ENCODE assay signal across 24 cellular contexts in the genomic region with DNA sequence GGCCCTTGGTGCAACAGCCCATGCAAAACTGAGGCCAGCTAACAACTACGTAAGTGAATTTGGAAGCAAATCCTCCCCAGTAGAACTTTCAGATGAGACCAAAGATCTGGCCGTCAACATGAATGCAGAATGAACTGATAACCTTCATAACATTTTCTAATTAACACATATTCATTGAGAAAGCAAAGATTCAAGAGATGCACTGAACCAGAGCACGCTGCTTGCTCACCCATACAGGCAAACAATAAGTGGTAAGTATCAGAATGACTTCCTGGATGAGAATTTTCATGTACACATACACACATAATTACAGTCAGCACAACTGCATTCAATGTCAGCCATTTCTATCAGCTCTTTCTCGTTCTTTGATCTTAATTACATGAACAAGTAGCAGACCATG.
DNase-seq lines count a peak whose midpoint lies in the region; ATAC-seq and TF ChIP-seq lines count a peak whose summit lies in the region.
"Had no signal": no experiment of that assay in that cellular context is flagged by ENCODE, and none has a peak within 500 bp of the region (broad histone marks: within the 10 kb centered on the region; RNA-seq: fewer than 3 reads in every experiment).

No MANE protein-coding gene starts in this region.

- H3K4me3 ChIP-seq in BLaER1 (no peak overlapping the region), DOHH2 (ENCODE audit: low read length) (peak overlapping the region; percentile 64), OCI-LY1 (ENCODE audit: low read depth, low read length, poor library complexity, severe bottlenecking) (no peak overlapping the region)
- H3K4me3 ChIP-seq: coronary artery, lung, neural progenitor cell, suprapubic skin, upper lobe of right lung had no signal

- H3K9me3 ChIP-seq in BLaER1 (peaks cover 19% of the 10 kb centered on the region; the same call in 1 of the 2 replicates), DOHH2 (ENCODE audit: control insufficient read depth, insufficient read depth, low read length) (no peaks in the 10 kb centered on the region), OCI-LY1 (ENCODE audit: low read length) (no peaks in the 10 kb centered on the region)
- H3K9me3 ChIP-seq: suprapubic skin, upper lobe of right lung had no signal

- H3K4me1 ChIP-seq in BLaER1 (peaks cover 41% of the 10 kb centered on the region), DOHH2 (ENCODE audit: control insufficient read depth, low read length) (peaks cover 71% of the 10 kb centered on the region), OCI-LY1 (ENCODE audit: insufficient read depth, low read length, severe bottlenecking) (peaks cover 32% of the 10 kb centered on the region)
- H3K4me1 ChIP-seq: neural progenitor cell, upper lobe of right lung had no signal

- no peak overlapping the region for H3K9ac ChIP-seq in BLaER1
- H3K9ac ChIP-seq in OCI-LY1 (ENCODE audit: low read length), result no peak overlapping the region
- H3K9ac ChIP-seq: neural progenitor cell had no signal

- H3K27me3 ChIP-seq in BLaER1, result no peaks in the 10 kb centered on the region
- no peaks in the 10 kb centered on the region for H3K27me3 ChIP-seq in DOHH2 (ENCODE audit: control insufficient read depth, low read length)
- H3K27me3 ChIP-seq in OCI-LY1 (ENCODE audit: insufficient read depth, low read length), result no peaks in the 10 kb centered on the region
- H3K27me3 ChIP-seq: neural progenitor cell, suprapubic skin, upper lobe of right lung had no signal

- H3K9me3 Mint-ChIP-seq in memory B cell, result peaks cover 3% of the 10 kb centered on the region
- H3K9me3 Mint-ChIP-seq: activated naive CD4-positive, alpha-beta T cell treated with anti-CD3 and anti-CD28 coated beads for 36 hours; neural progenitor cell had no signal

- H4K20me1 ChIP-seq in BLaER1, result peaks cover 97% of the 10 kb centered on the region
- no peaks in the 10 kb centered on the region for H4K20me1 ChIP-seq in DOHH2 (ENCODE audit: control insufficient read depth, insufficient read depth, low read depth, low read length)
- no peaks in the 10 kb centered on the region for H4K20me1 ChIP-seq in OCI-LY1 (ENCODE audit: insufficient read depth, low read length)

- TF ChIP-seq CTCF in DOHH2 (IDR thresholded peaks at IDR 0.05; ENCODE audit: low read depth, low read length, poor library complexity, severe bottlenecking) (no peak), OCI-LY1 (IDR thresholded peaks at IDR 0.05; ENCODE audit: low read length) (no peak)

- peaks cover 30% of the 10 kb centered on the region for H3K4me1 Mint-ChIP-seq in memory B cell
- H3K4me1 Mint-ChIP-seq: neural progenitor cell had no signal

- H3K9me2 ChIP-seq in DOHH2 (replicated peaks; ENCODE audit: control insufficient read depth, low read length), result no peaks in the 10 kb centered on the region
- H3K9me2 ChIP-seq in OCI-LY1 (ENCODE audit: low read depth, low read length), result no peaks in the 10 kb centered on the region

- no peak overlapping the region for H3K4me3 Mint-ChIP-seq in memory B cell
- H3K4me3 Mint-ChIP-seq: activated naive CD4-positive, alpha-beta T cell treated with anti-CD3 and anti-CD28 coated beads for 36 hours; CD14-positive monocyte; neural progenitor cell had no signal

- H3K4me2 ChIP-seq in BLaER1 (peak overlapping the region; percentile 21), DOHH2 (ENCODE audit: low read length) (peak overlapping the region; percentile 83), OCI-LY1 (ENCODE audit: low read length) (peak overlapping the region; percentile 8; the same call in 1 of the 2 replicates)
- H3K4me2 ChIP-seq: neural progenitor cell had no signal

- DNase-seq in memory B cell (ENCODE audit: low spot score in 2 of 2), result no peak
- DNase-seq in stimulated activated naive CD8-positive, alpha-beta T cell treated with anti-CD3 and anti-CD28 coated beads, Interleukin-15, Interleukin-2, amounts not matched to agents 100 U/mL and 50 U/mL, for 24 hours, result no peak
- DNase-seq in stimulated activated naive CD4-positive, alpha-beta T cell treated with Interleukin-2 at 50 U/mL for 16 hours (lab: John Stamatoyannopoulos, UW), result no peak
- DNase-seq: activated naive CD4-positive, alpha-beta T cell treated with anti-CD3 and anti-CD28 coated beads for 36 hours; aorta; effector memory CD4-positive, alpha-beta T cell; Kasumi-1; MV-4-11; NCI-H146; NCI-H510A; NK-92 treated with Interleukin-12 subunit alpha and Interleukin-12 subunit beta, amount 100 ng/mL, for 24 hours; right cardiac atrium; Right ventricle myocardium superior; upper lobe of right lung had no signal

- peaks cover 21% of the 10 kb centered on the region for H3K36me3 Mint-ChIP-seq in memory B cell

- H3K27ac Mint-ChIP-seq in memory B cell, result no peak overlapping the region
- H3K27ac Mint-ChIP-seq: activated naive CD4-positive, alpha-beta T cell treated with anti-CD3 and anti-CD28 coated beads for 36 hours; neural progenitor cell had no signal

- no peaks in the 10 kb centered on the region for H3K27me3 Mint-ChIP-seq in memory B cell

- H3K79me2 ChIP-seq in DOHH2 (ENCODE audit: control insufficient read depth, low read length) (peaks cover 43% of the 10 kb centered on the region), OCI-LY1 (ENCODE audit: insufficient read depth, low read length) (peaks cover 18% of the 10 kb centered on the region)

- ATAC-seq in memory B cell (ENCODE audit: low read depth), result peak; percentile 29
- ATAC-seq in stimulated activated naive CD8-positive, alpha-beta T cell treated with anti-CD3 and anti-CD28 coated beads, Interleukin-15, Interleukin-2, amounts not matched to agents 100 U/mL and 50 U/mL, for 24 hours, result no peak
- no peak for ATAC-seq in GM18517 (IDR thresholded peaks at IDR 0.05; ENCODE audit: unreplicated experiment)
- ATAC-seq: HepG2, right cardiac atrium, upper lobe of right lung had no signal

- H3F3A ChIP-seq in DOHH2 (ENCODE audit: control insufficient read depth, insufficient read depth) (peaks cover 16% of the 10 kb centered on the region), OCI-LY1 (ENCODE audit: insufficient read depth, low read length) (no peaks in the 10 kb centered on the region)

- H3K36me3 ChIP-seq in BLaER1 (peaks cover 95% of the 10 kb centered on the region), DOHH2 (ENCODE audit: control insufficient read depth, low read length) (peaks cover 7% of the 10 kb centered on the region; the same call in 1 of the 2 replicates), OCI-LY1 (ENCODE audit: insufficient read depth, low read length) (peaks cover 79% of the 10 kb centered on the region)
- H3K36me3 ChIP-seq: neural progenitor cell, suprapubic skin, upper lobe of right lung had no signal

- no peak overlapping the region for H2AFZ ChIP-seq in OCI-LY1 (ENCODE audit: low read length)
- H2AFZ ChIP-seq: neural progenitor cell had no signal

- H3K27ac ChIP-seq in BLaER1, result no peak overlapping the region
- H3K27ac ChIP-seq in DOHH2 (ENCODE audit: low read depth, low read length), result peak overlapping the region; percentile 73
- H3K27ac ChIP-seq in OCI-LY1 (ENCODE audit: low read depth, low read length, poor library complexity, severe bottlenecking), result peak overlapping the region; percentile 60
- H3K27ac ChIP-seq: coronary artery, neural progenitor cell, suprapubic skin, upper lobe of right lung had no signal

Comparison
In these comparisons a context has a peak if more than half of its experiments do, and no peak if none do; other contexts are left out.
1. H3K4me2 ChIP-seq: peak in every context shown above with its lines; median percentile 83 in DOHH2; 21 in BLaER1; 8 in OCI-LY1.